1 cellular context compared by ENCODE assay signal in the genomic region with DNA sequence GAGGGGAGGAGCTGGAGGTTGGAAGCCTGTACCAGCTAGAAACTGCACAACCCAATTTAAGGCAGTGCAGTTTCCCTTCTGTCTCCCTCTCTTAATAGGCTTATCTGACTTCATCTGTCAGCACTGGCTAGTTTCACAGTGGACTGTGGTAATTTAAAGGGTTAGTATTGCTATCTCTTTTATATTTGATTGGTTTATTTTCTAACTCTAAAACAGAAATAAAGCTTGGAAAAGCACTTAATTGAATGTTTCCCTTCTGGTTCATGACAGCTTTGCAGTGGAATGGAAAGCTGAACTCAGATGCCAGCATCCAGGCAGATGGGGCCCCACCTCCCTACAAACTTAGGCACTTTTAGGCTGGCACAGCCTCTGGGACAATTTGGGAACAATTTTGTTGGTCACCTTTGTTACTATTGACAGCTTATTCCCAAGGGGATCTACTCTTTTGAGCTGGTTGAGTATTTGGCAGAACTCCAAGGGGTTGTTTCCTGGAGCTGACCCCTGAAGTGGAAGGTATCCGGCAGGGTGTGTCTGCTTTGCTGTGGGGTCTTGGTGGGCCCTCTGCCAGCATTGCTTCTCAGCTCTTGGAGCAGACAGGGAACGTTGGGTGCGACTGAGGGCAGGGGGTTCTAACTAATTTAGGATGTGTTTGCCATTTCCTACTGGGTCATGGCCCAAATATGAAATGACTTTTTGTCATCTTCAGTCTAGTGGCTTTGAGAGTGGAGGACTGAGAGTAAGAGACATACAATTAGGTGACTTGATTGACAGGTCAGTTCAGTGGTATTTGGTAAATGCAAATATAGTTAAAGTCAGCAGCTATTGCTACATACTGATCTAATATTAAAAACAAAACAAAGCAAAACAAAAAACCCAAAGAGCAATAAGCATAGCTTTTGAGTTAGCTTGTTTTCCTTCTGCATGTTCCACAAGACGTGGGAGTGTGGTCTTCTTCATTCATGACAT.
TF ChIP-seq lines count a peak whose summit lies in the region.

No MANE protein-coding gene starts in this region.

TF ChIP-seq in GM12878, 131 proteins besides CTCF, POLR2A, EP300 and RAD21:
- TF ChIP-seq ZSCAN29 (IDR thresholded peaks at IDR 0.05): no peak
- TF ChIP-seq, protein P1, sequence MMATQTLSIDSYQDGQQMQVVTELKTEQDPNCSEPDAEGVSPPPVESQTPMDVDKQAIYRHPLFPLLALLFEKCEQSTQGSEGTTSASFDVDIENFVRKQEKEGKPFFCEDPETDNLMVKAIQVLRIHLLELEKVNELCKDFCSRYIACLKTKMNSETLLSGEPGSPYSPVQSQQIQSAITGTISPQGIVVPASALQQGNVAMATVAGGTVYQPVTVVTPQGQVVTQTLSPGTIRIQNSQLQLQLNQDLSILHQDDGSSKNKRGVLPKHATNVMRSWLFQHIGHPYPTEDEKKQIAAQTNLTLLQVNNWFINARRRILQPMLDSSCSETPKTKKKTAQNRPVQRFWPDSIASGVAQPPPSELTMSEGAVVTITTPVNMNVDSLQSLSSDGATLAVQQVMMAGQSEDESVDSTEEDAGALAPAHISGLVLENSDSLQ (IDR thresholded peaks at IDR 0.05): peak; percentile 55; the same call in 1 of the 2 replicates
